In genomic region chr3:55476515-55476914, GRCh38 we compare ENCODE assay signal across 18 cellular contexts. TPM values are rescaled to one million over a fixed set of nuclear protein-coding genes. Genes with fewer than 3 reads are reported as not detected.
DNase-seq lines count a peak whose midpoint lies in the region; ATAC-seq and TF ChIP-seq lines count a peak whose summit lies in the region.
"Had no signal": no experiment of that assay in that cellular context is flagged by ENCODE, and none has a peak within 500 bp of the region (broad histone marks: within the 10 kb centered on the region; RNA-seq: fewer than 3 reads in every experiment).

No MANE protein-coding gene starts in this region.

- no peak for ATAC-seq in GM21381 (IDR thresholded peaks at IDR 0.05; ENCODE audit: unreplicated experiment)
- ATAC-seq: activated CD8-positive, alpha-beta memory T cell treated with anti-CD3 and anti-CD28 coated beads, Interleukin-2, amount 10 ng/mL, durations not matched to agents 7 days and 5 days had no signal

- H3K4me1 ChIP-seq in HEK293 (ENCODE audit: control insufficient read depth, insufficient read depth, low read length) (no peaks in the 10 kb centered on the region), tibial nerve (peaks cover 0 to 10% (median 0%) of the 10 kb centered on the region in 4 donors)
- H3K4me1 ChIP-seq: BLaER1, uterus had no signal

- TF ChIP-seq CTCF in HEK293 (tag by site-specific recombination; IDR thresholded peaks at IDR 0.05): no peak
- no peak for TF ChIP-seq CTCF in tibial nerve (IDR thresholded peaks at IDR 0.05)

- H3K27ac ChIP-seq in HEK293 (ENCODE audit: extremely low read depth, low read depth, low read length): no peak overlapping the region
- H3K27ac ChIP-seq in tibial nerve: no peak overlapping the region
- H3K27ac ChIP-seq: BLaER1, uterus had no signal

- H3K4me3 ChIP-seq in HEK293 (ENCODE audit: low read depth, low read length) (no peak overlapping the region), tibial nerve (no peak overlapping the region)
- H3K4me3 ChIP-seq: BLaER1, uterus had no signal

- CTCF ChIA-PET in HEK293 (lab: Yijun Ruan, JAX): interaction anchor here (0.7 kb wide), 1 partner anchor 780 kb away, joined by 3 read pairs; no protein-coding TSS in a partner anchor

- DNase-seq in AG08396 (ENCODE audit: low spot score): peak; percentile 90
- DNase-seq in amniotic epithelial cell (ENCODE audit: low read depth): peak; percentile 91
- DNase-seq in glomerular visceral epithelial cell (ENCODE audit: extremely low spot score): peak; percentile 68
- DNase-seq in NCI-H524 treated with DMSO at 0.1 percent for 48 hours (lab: John Stamatoyannopoulos, UW): no peak
- DNase-seq in midbrain (lab: John Stamatoyannopoulos, UW): no peak
- DNase-seq in tibial nerve (ENCODE audit: low spot score in 2 of 2): no peak
- DNase-seq: activated B cell treated with CpG ODN at 0.5 μM for 24 hours; activated CD8-positive, alpha-beta memory T cell treated with anti-CD3 and anti-CD28 coated beads, Interleukin-2, amount 10 ng/mL, durations not matched to agents 7 days and 5 days; activated naive CD4-positive, alpha-beta T cell treated with Interleukin-2 at 50 U/mL for 16 hours; cerebellar nuclear complex; GDM1; immature natural killer cell; NCI-H1930; posterior cingulate gyrus; uterus had no signal

- POLR2A ChIA-PET in HEK293 (lab: Yijun Ruan, JAX): no interaction called here

- no peaks in the 10 kb centered on the region for H3K9me3 ChIP-seq in HEK293 (ENCODE audit: control insufficient read depth, insufficient read depth, low read depth, low read length)
- H3K9me3 ChIP-seq in tibial nerve: no peaks in the 10 kb centered on the region
- H3K9me3 ChIP-seq: uterus had no signal

- no peak for TF ChIP-seq EP300 in tibial nerve (IDR thresholded peaks at IDR 0.05)

- peaks cover 0 to 44% of the 10 kb centered on the region in 2 donors for H3K27me3 ChIP-seq in tibial nerve
- H3K27me3 ChIP-seq: uterus had no signal

- 73 to 76% methylated on average over 3 of the region's 3 CpGs for WGBS in tibial nerve, 2 donors

- H3K36me3 ChIP-seq in HEK293 (ENCODE audit: control insufficient read depth in 2 of 2, insufficient read depth in 1 of 2, low read length in 2 of 2) (peaks cover 4 to 65% of the 10 kb centered on the region in 2 experiments; a peak in 2 of 3 replicates), tibial nerve (no peaks in the 10 kb centered on the region)
- H3K36me3 ChIP-seq: BLaER1, uterus had no signal

- TF ChIP-seq POLR2A in tibial nerve (IDR thresholded peaks at IDR 0.05): no peak

TF ChIP-seq in HEK293, 187 proteins besides CTCF, POLR2A, EP300 and RAD21:
- TF ChIP-seq PRDM10 (tag by site-specific recombination; IDR thresholded peaks at IDR 0.05) (peak; percentile 32), ZNF707 (tag by site-specific recombination; IDR thresholded peaks at IDR 0.05) (no peak)

RNA-seq across cellular contexts. Expression of gene WNT5A, which starts 10.6 kb away (rescaled TPM):
- 10 to 100 TPM in 2 of 4 donors, 1 to 10 TPM in 1, under 1 TPM in 1; 0.30 to 34.5 (median 9.3) TPM for total RNA-seq in tibial nerve
- total RNA-seq: activated B cell treated with CpG ODN at 0.5 μM for 24 hours had no signal

Comparison
In these comparisons a context has a peak if more than half of its experiments do, and no peak if none do; other contexts are left out.
1. DNase-seq: peak in AG08396 (single experiment), amniotic epithelial cell (single experiment) and glomerular visceral epithelial cell (single experiment); none in NCI-H524 treated with DMSO at 0.1 percent for 48 hours (single experiment), midbrain (single experiment) and tibial nerve (0 of 2).